24 cellular contexts compared by ENCODE assay signal in genomic region chr19:28118235-28118634, GRCh38.
"Had no signal": no experiment of that assay in that cellular context is flagged by ENCODE, and none has a peak within 500 bp of the region (broad histone marks: within the 10 kb centered on the region; RNA-seq: fewer than 3 reads in every experiment).

No MANE protein-coding gene starts in this region.

- DNase-seq: cortex of kidney; effector memory CD8-positive, alpha-beta T cell; foreskin melanocyte; hypothalamus; immature natural killer cell; islet precursor cell; kidney glomerular epithelial cell; left colon; left ventricle myocardium superior; lower lobe of right lung; naive thymus-derived CD8-positive, alpha-beta T cell; occipital lobe; ovary; posterior cingulate gyrus; psoas muscle; right cardiac atrium; sigmoid colon; stimulated activated CD4-positive, alpha-beta T cell treated with anti-CD3 and anti-CD28 coated beads, Interleukin-2, amount 100 ng/mL, for 24 hours; stimulated activated CD4-positive, alpha-beta T cell treated with anti-CD3 and anti-CD28 coated beads, Interleukin-4, amount 100 ng/mL, for 24 hours; stimulated activated naive CD4-positive, alpha-beta T cell treated with Interleukin-2 at 50 U/mL for 16 hours; stomach; thyroid gland; trophoblast cell had no signal

- ATAC-seq: effector memory CD8-positive, alpha-beta T cell; left colon; left ventricle myocardium superior; lower lobe of right lung; naive thymus-derived CD8-positive, alpha-beta T cell; psoas muscle; right cardiac atrium; stimulated activated effector memory CD8-positive, alpha-beta T cell treated with anti-CD3 and anti-CD28 coated beads, Interleukin-12 subunit alpha, Interleukin-12 subunit beta, amount 100 ng/mL, for 72 hours had no signal

- H3K4me1 Mint-ChIP-seq: immature natural killer cell; naive thymus-derived CD8-positive, alpha-beta T cell; stimulated activated effector memory CD8-positive, alpha-beta T cell treated with anti-CD3 and anti-CD28 coated beads, Interleukin-12 subunit alpha, Interleukin-12 subunit beta, amount 100 ng/mL, for 72 hours had no signal

- H3K4me3 Mint-ChIP-seq: effector memory CD8-positive, alpha-beta T cell; immature natural killer cell; naive thymus-derived CD8-positive, alpha-beta T cell; stimulated activated effector memory CD8-positive, alpha-beta T cell treated with anti-CD3 and anti-CD28 coated beads, Interleukin-12 subunit alpha, Interleukin-12 subunit beta, amount 100 ng/mL, for 72 hours had no signal

- H3K27me3 Mint-ChIP-seq: effector memory CD8-positive, alpha-beta T cell; naive thymus-derived CD8-positive, alpha-beta T cell had no signal

- H3K27ac Mint-ChIP-seq: effector memory CD8-positive, alpha-beta T cell; immature natural killer cell; naive thymus-derived CD8-positive, alpha-beta T cell; stimulated activated effector memory CD8-positive, alpha-beta T cell treated with anti-CD3 and anti-CD28 coated beads, Interleukin-12 subunit alpha, Interleukin-12 subunit beta, amount 100 ng/mL, for 72 hours had no signal

- H3K36me3 Mint-ChIP-seq: immature natural killer cell; stimulated activated effector memory CD8-positive, alpha-beta T cell treated with anti-CD3 and anti-CD28 coated beads, Interleukin-12 subunit alpha, Interleukin-12 subunit beta, amount 100 ng/mL, for 72 hours had no signal
